ENCODE assay signal across 34 cellular contexts in the genomic region with DNA sequence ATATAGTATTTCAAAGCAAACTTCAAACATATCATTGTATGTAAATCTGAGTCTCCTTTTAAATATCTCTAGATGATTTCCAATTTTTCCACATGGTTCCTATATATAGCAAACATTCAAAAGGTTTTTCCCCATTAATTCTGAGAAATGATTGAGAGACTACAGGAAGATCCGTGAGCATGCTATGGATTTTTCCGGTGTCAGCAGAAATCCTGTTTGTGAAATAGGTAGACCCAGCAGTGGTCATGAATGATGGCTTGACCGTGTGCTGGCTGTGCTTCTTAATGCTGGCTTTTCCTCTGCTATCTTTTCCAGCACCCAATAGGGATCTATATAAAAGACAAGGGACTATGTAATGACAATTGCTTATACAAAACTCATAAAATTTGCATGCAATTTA.
"Had no signal": no experiment of that assay in that cellular context is flagged by ENCODE, and none has a peak within 500 bp of the region (broad histone marks: within the 10 kb centered on the region; RNA-seq: fewer than 3 reads in every experiment).

No MANE protein-coding gene starts in this region.

- H3K9me3 ChIP-seq: MG63 had no signal

- DNase-seq: Karpas-422, Kasumi-1, MG63, MM.1S, MV-4-11, NCI-H1048, NCI-H1092, NCI-H1105, NCI-H1105 treated with DMSO at 0.1 percent for 48 hours, NCI-H1417, NCI-H1417 treated with DMSO at 0.1 percent for 48 hours, NCI-H1436, NCI-H1436 treated with DMSO at 0.1 percent for 48 hours, NCI-H146, NCI-H1694, NCI-H1694 treated with DMSO at 0.1 percent for 48 hours, NCI-H187, NCI-H187 treated with DMSO at 0.1 percent for 48 hours, NCI-H1930, NCI-H2029, NCI-H2029 treated with DMSO at 0.1 percent for 48 hours, NCI-H2081, NCI-H2081 treated with DMSO at 0.1 percent for 48 hours, NCI-H2107, NCI-H2171, NCI-H2171 treated with DMSO at 0.1 percent for 48 hours, NCI-H2227 treated with DMSO at 0.1 percent for 48 hours, NCI-H345, NCI-H446, NCI-H446 treated with DMSO at 0.1 percent for 48 hours, NCI-H510A, NCI-H510A treated with DMSO at 0.1 percent for 48 hours, NCI-H524 had no signal

- H3K4me3 ChIP-seq: MG63 had no signal

- H3K4me2 ChIP-seq: KMS-11 had no signal

- H3K36me3 ChIP-seq: MG63 had no signal

- H3K9ac ChIP-seq: KMS-11 had no signal

- H3K27me3 ChIP-seq: MG63 had no signal

- H3K27ac ChIP-seq: KMS-11 had no signal
